26 cellular contexts compared by ENCODE assay signal in genomic region chr15:55721554-55722185, GRCh38. TPM values are rescaled to one million over a fixed set of nuclear protein-coding genes. Genes with fewer than 3 reads are reported as not detected.
"Had no signal": no experiment of that assay in that cellular context is flagged by ENCODE, and none has a peak within 500 bp of the region (broad histone marks: within the 10 kb centered on the region; RNA-seq: fewer than 3 reads in every experiment).

No MANE protein-coding gene starts in this region.

- H3K36me3 Mint-ChIP-seq: natural killer cell treated with Interleukin-12 subunit alpha and Interleukin-12 subunit beta and Interleukin-15 and Interleukin-18, amount 100 ng/mL, for 72 hours had no signal

- H3K27me3 ChIP-seq: esophagus muscularis mucosa, heart right ventricle, ovary, suprapubic skin, tibial artery had no signal

- H3K27ac Mint-ChIP-seq: activated naive CD8-positive, alpha-beta T cell; activated T-helper 2 cell treated with anti-CD3 and anti-CD28 coated beads, Interferon-gamma antibody, Interleukin-2, Interleukin-4, amounts not matched to agents 10 μg/mL and 5 μg/mL and 100 μg/mL, durations not matched to agents 14 hours and 24 hours and 36 hours; dendritic cell treated with granulocyte-macrophage colony-stimulating factor and Interleukin-4, amounts not matched to agents 40 ng/mL and 50 ng/mL, for 4 days; endodermal cell; natural killer cell treated with Interleukin-12 subunit alpha and Interleukin-12 subunit beta and Interleukin-15 and Interleukin-18, amount 100 ng/mL, for 72 hours; stimulated activated naive B cell treated with anti-CD40 and anti-IgM and Interleukin-4, amounts not matched to agents 10 μg/mL and 1 μg/mL and 100 μg/mL, for 72 hours had no signal

- H3K36me3 ChIP-seq: esophagus muscularis mucosa, heart right ventricle, left ventricle myocardium inferior, ovary, suprapubic skin, tibial artery had no signal

- H3K4me1 ChIP-seq: esophagus muscularis mucosa, foreskin keratinocyte, heart right ventricle, left ventricle myocardium inferior, psoas muscle, suprapubic skin, tibial artery had no signal

- H3K9me3 Mint-ChIP-seq: activated T-cell treated with anti-CD3 and anti-CD28 coated beads, Interleukin-2, amount 50 U/mL, for 4 hours; central memory CD8-positive, alpha-beta T cell; dendritic cell treated with granulocyte-macrophage colony-stimulating factor and Interleukin-4, amounts not matched to agents 40 ng/mL and 50 ng/mL, for 4 days; natural killer cell treated with Interleukin-12 subunit alpha and Interleukin-12 subunit beta and Interleukin-15 and Interleukin-18, amount 100 ng/mL, for 72 hours had no signal

- H3K27ac ChIP-seq: esophagus muscularis mucosa, foreskin keratinocyte, heart right ventricle, left ventricle myocardium inferior, ovary, psoas muscle, suprapubic skin, tibial artery had no signal

- H3K27me3 Mint-ChIP-seq: dendritic cell treated with granulocyte-macrophage colony-stimulating factor and Interleukin-4, amounts not matched to agents 40 ng/mL and 50 ng/mL, for 4 days had no signal

- ATAC-seq: activated T-cell treated with anti-CD3 and anti-CD28 coated beads, Interleukin-2, amount 50 U/mL, for 4 hours; foreskin keratinocyte; heart right ventricle; mucosa of descending colon; natural killer cell treated with Interleukin-12 subunit alpha and Interleukin-12 subunit beta and Interleukin-15 and Interleukin-18, amount 100 ng/mL, for 72 hours; psoas muscle; SK-N-SH treated with all-trans-retinoic acid at 6 μM for 48 hours; stimulated activated naive B cell treated with anti-CD40 and anti-IgM and Interleukin-4, amounts not matched to agents 10 μg/mL and 1 μg/mL and 100 μg/mL, for 72 hours had no signal

- DNase-seq: activated CD4-positive, alpha-beta T cell treated with anti-CD3 and anti-CD28 coated beads, Interleukin-2, amount 50 U/mL, for 4 hours; activated T-cell treated with anti-CD3 and anti-CD28 coated beads, Interleukin-2, amount 50 U/mL, for 4 hours; anterior cingulate cortex; endodermal cell; foreskin keratinocyte; heart right ventricle; islet precursor cell; left ventricle myocardium inferior; mucosa of descending colon; ovary; psoas muscle; stimulated activated CD4-positive, alpha-beta T cell treated with anti-CD3 and anti-CD28 coated beads, Interleukin-15, amount 100 ng/mL, for 24 hours; stimulated activated CD4-positive, alpha-beta T cell treated with anti-CD3 and anti-CD28 coated beads, Interleukin-2, amount 100 ng/mL, for 24 hours; stimulated activated naive B cell treated with anti-CD40 and anti-IgM and Interleukin-4, amounts not matched to agents 10 μg/mL and 1 μg/mL and 100 μg/mL, for 72 hours; T-helper 2 cell; tibial artery had no signal

- H3K4me3 Mint-ChIP-seq: activated naive CD8-positive, alpha-beta T cell; activated T-cell treated with anti-CD3 and anti-CD28 coated beads, Interleukin-2, amount 50 U/mL, for 4 hours; central memory CD8-positive, alpha-beta T cell; dendritic cell treated with granulocyte-macrophage colony-stimulating factor and Interleukin-4, amounts not matched to agents 40 ng/mL and 50 ng/mL, for 4 days; endodermal cell; natural killer cell treated with Interleukin-12 subunit alpha and Interleukin-12 subunit beta and Interleukin-15 and Interleukin-18, amount 100 ng/mL, for 72 hours; stimulated activated naive B cell treated with anti-CD40 and anti-IgM and Interleukin-4, amounts not matched to agents 10 μg/mL and 1 μg/mL and 100 μg/mL, for 72 hours had no signal

- H3K9me3 ChIP-seq: mucosa of descending colon, ovary, psoas muscle, suprapubic skin had no signal

- H3K4me3 ChIP-seq: esophagus muscularis mucosa, heart right ventricle, left ventricle myocardium inferior, mucosa of descending colon, ovary, psoas muscle, smooth muscle cell, suprapubic skin, tibial artery had no signal

- FAIRE-seq: bronchial epithelial cell had no signal

- H3K4me1 Mint-ChIP-seq: central memory CD8-positive, alpha-beta T cell had no signal

RNA-seq across cellular contexts. Expression of gene PRTG, which starts 21.3 kb away (rescaled TPM):
- total RNA-seq: activated T-cell treated with anti-CD3 and anti-CD28 coated beads, Interleukin-2, amount 50 U/mL, for 4 hours; foreskin keratinocyte; natural killer cell treated with Interleukin-12 subunit alpha and Interleukin-12 subunit beta and Interleukin-15 and Interleukin-18, amount 100 ng/mL, for 72 hours had no signal
